In the genomic region with DNA sequence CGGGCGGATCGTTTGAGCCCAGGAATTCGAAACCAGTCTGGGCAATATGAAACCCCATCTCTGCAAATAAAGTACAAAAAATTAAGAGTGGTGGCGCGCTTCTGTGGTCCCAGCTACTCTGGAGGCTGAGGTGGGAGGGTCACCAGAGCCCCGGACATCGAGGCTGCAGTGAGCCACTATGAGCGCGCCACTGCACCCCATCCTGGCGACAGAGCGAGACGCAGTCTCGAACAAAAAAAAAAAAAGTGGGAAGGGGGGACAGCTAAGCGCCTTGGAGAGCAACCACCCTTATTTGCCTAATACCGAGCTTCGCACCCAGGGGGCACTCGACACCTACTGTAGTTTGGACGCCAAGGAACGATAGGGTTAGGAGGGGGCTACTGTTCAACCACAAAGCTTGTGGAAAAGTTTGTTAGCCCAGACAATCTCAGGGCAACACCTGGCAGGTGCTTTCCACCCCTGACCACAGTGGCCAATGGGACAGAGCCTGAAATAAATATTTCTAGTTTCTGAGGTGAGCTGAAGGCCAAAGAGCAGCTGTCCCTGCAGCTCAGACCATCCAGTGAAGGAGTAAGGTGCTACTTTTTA, we compare ENCODE assay signal across 8 cellular contexts. TPM values are rescaled to one million over a fixed set of nuclear protein-coding genes. Genes with fewer than 3 reads are reported as not detected.
DNase-seq lines count a peak whose midpoint lies in the region; TF ChIP-seq lines count a peak whose summit lies in the region.

No MANE protein-coding gene starts in this region.

- peaks cover 14% of the 10 kb centered on the region; the same call in 1 of the 2 replicates for H3K4me1 ChIP-seq in GM23248 (ENCODE audit: insufficient read depth)
- H3K4me1 ChIP-seq in testis = peaks cover 12% of the 10 kb centered on the region

- H3K27ac ChIP-seq in GM23248 (peak overlapping the region; percentile 86), testis (peak overlapping the region; percentile 40 to 87)

- H3K4me3 ChIP-seq in GM23248 = peak overlapping the region; percentile 95
- H3K4me3 ChIP-seq in foreskin fibroblast (ENCODE audit: low read depth in 1 of 2, low read length in 2 of 2) = peak overlapping the region; percentile 81 to 92
- H3K4me3 ChIP-seq in testis = peak overlapping the region; percentile 60 to 66

- peaks cover 41% of the 10 kb centered on the region for H3K4me1 Mint-ChIP-seq in nephron progenitor cell

- H3K27ac Mint-ChIP-seq in nephron progenitor cell = peak overlapping the region; percentile 99

- no peaks in the 10 kb centered on the region for H3K27me3 ChIP-seq in GM23248 (replicated peaks; ENCODE audit: insufficient read depth)
- no peaks in the 10 kb centered on the region for H3K27me3 ChIP-seq in testis

- peak overlapping the region; percentile 93 for H3K9ac ChIP-seq in GM23248

- no peaks in the 10 kb centered on the region for H3K9me2 ChIP-seq in GM23248 (ENCODE audit: insufficient read depth)

- TF ChIP-seq POLR2A in testis (IDR thresholded peaks at IDR 0.05) = no peak

- H3K36me3 ChIP-seq in GM23248 (ENCODE audit: low read depth) (peaks cover 17% of the 10 kb centered on the region), testis (ENCODE audit: low read depth, missing control alignments) (no peaks in the 10 kb centered on the region)

- peaks cover 29% of the 10 kb centered on the region for H3K36me3 Mint-ChIP-seq in nephron progenitor cell (ENCODE audit: low read depth)

- DNase-seq in DMS153 (lab: John Stamatoyannopoulos, UW) = peak; percentile 56
- DNase-seq in GM23248 = peak; percentile 82
- peak; percentile 77 for DNase-seq in LoVo (ENCODE audit: low spot score)
- peak; percentile 65 for DNase-seq in RPMI7951 (ENCODE audit: low read depth)
- peak; percentile 41 for DNase-seq in activated gamma-delta T cell treated with anti-CD3 and anti-CD28 coated beads, Interleukin-2, amount 50 U/mL, for 16 hours (ENCODE audit: low read depth)
- DNase-seq in foreskin fibroblast = peak; percentile 52 to 82
- peak; percentile 81 for DNase-seq in nephron progenitor cell
- peak; percentile 84 for DNase-seq in testis

- H3K4me2 ChIP-seq in GM23248 (ENCODE audit: unreplicated experiment) = peak overlapping the region; percentile 97

- intact Hi-C loops in testis (cut with DNase I; ENCODE audit: low total_unique reads) = loop anchor here (10.0 kb wide), 1 partner anchor 96 kb away; the partner anchor contains the start of gene PLEKHH3

- H2AFZ ChIP-seq in GM23248 = peak overlapping the region; percentile 90

- no peaks in the 10 kb centered on the region for H3K9me3 Mint-ChIP-seq in nephron progenitor cell

- no peaks in the 10 kb centered on the region for H3K27me3 Mint-ChIP-seq in nephron progenitor cell (ENCODE audit: low read depth, poor library complexity)

- H3K9me3 ChIP-seq in GM23248 (ENCODE audit: low read depth) = no peaks in the 10 kb centered on the region
- no peaks in the 10 kb centered on the region for H3K9me3 ChIP-seq in testis

- TF ChIP-seq CTCF in foreskin fibroblast (IDR thresholded peaks at IDR 0.05; ENCODE audit: low read depth, low read length) = peak; percentile 74
- TF ChIP-seq CTCF in nephron progenitor cell (IDR thresholded peaks at IDR 0.05) = peak; percentile 68
- TF ChIP-seq CTCF in testis (IDR thresholded peaks at IDR 0.05) = peak; percentile 72 to 77 (median 73)

- no peaks in the 10 kb centered on the region for H4K20me1 ChIP-seq in GM23248 (ENCODE audit: insufficient read depth)

- peak overlapping the region; percentile 96 for H3K4me3 Mint-ChIP-seq in nephron progenitor cell

- in situ Hi-C loops in GM23248 (cut with MboI) = no loop called here

- peaks cover 43% of the 10 kb centered on the region for H3F3A ChIP-seq in GM23248 (ENCODE audit: insufficient read depth)

- WGBS in GM23248 (ENCODE audit: low coverage in 1 of 2, low lambda C conversion rate in 2 of 2, missing lambda C conversion rate in 2 of 2), 2 experiments = 1 to 2% methylated on average over 20 of the region's 20 CpGs
- WGBS in testis, 2 donors = 0 to 1% methylated on average over 20 of the region's 20 CpGs

- H3K79me2 ChIP-seq in GM23248 (ENCODE audit: insufficient read depth) = peaks cover 50% of the 10 kb centered on the region

RNA-seq across cellular contexts. Expression of gene PSMC3IP, which starts 0.8 kb away (rescaled TPM):
- 8.2 and 8.9 TPM in 2 replicates for total RNA-seq in GM23248 (2014; rRNA removed; shearing (Covaris generic))
- polyA plus RNA-seq in GM23248 (2016; fragmentation: Nextera tagmentation; extraction: Ambion mirVana) (11.1 and 12.0 TPM in 2 replicates), testis (ENCODE audit: insufficient read depth, low read depth, low replicate concordance) (45.3 TPM)
- total RNA-seq in RPMI7951 (2014; rRNA removed; shearing (Covaris generic)) = 18.7 and 25.0 TPM in 2 replicates
- total RNA-seq in testis = 10 to 100 TPM; 17.2 to 27.2 TPM

RNA-seq across cellular contexts. Expression of gene MLX, which starts 11.5 kb away (rescaled TPM):
- 29.3 and 30.8 TPM in 2 replicates for total RNA-seq in GM23248 (2014; rRNA removed; shearing (Covaris generic))
- polyA plus RNA-seq in GM23248 (2016; fragmentation: Nextera tagmentation; extraction: Ambion mirVana) = 37.0 and 39.3 TPM in 2 replicates
- total RNA-seq in RPMI7951 (2014; rRNA removed; shearing (Covaris generic)) = 28.1 and 29.7 TPM in 2 replicates
- total RNA-seq in testis = 10 to 100 TPM; 27.6 to 38.6 TPM
- 26.7 TPM for polyA plus RNA-seq in testis (ENCODE audit: insufficient read depth, low read depth, low replicate concordance)

RNA-seq across cellular contexts. Expression of gene COASY, which starts 16.4 kb away (rescaled TPM):
- total RNA-seq in GM23248 (2014; rRNA removed; shearing (Covaris generic)) = 19.2 and 22.7 TPM in 2 replicates
- polyA plus RNA-seq in GM23248 (2016; fragmentation: Nextera tagmentation; extraction: Ambion mirVana) (50.1 and 56.9 TPM in 2 replicates), testis (ENCODE audit: insufficient read depth, low read depth, low replicate concordance) (103 TPM)
- 13.8 and 17.8 TPM in 2 replicates for total RNA-seq in RPMI7951 (2014; rRNA removed; shearing (Covaris generic))
- total RNA-seq in testis = 10 to 100 TPM; 52.8 to 68.5 TPM

RNA-seq across cellular contexts. Expression of gene HSD17B1, which starts 25.7 kb away (rescaled TPM):
- 0.76 and 2.3 TPM in 2 replicates for total RNA-seq in GM23248 (2014; rRNA removed; shearing (Covaris generic))
- polyA plus RNA-seq in GM23248 (2016; fragmentation: Nextera tagmentation; extraction: Ambion mirVana) (2.6 and 3.0 TPM in 2 replicates), testis (ENCODE audit: insufficient read depth, low read depth, low replicate concordance) (7.1 TPM)
- 0.68 and 1.4 TPM in 2 replicates for total RNA-seq in RPMI7951 (2014; rRNA removed; shearing (Covaris generic))
- total RNA-seq in testis = 10 to 100 TPM; 13.8 to 14.4 TPM

RNA-seq across cellular contexts. Expression of gene RETREG3, which starts 30.8 kb away (rescaled TPM):
- 54.8 and 66.7 TPM in 2 replicates for total RNA-seq in GM23248 (2014; rRNA removed; shearing (Covaris generic))
- 36.3 and 38.0 TPM in 2 replicates for polyA plus RNA-seq in GM23248 (2016; fragmentation: Nextera tagmentation; extraction: Ambion mirVana)
- total RNA-seq in RPMI7951 (2014; rRNA removed; shearing (Covaris generic)) = 25.4 and 28.7 TPM in 2 replicates
- total RNA-seq in testis = 100 to 1,000 TPM; 140 to 154 TPM
- 62.3 TPM for polyA plus RNA-seq in testis (ENCODE audit: insufficient read depth, low read depth, low replicate concordance)

Comparison
In these comparisons a context has a peak if more than half of its experiments do, and no peak if none do; other contexts are left out.
1. Peak in every context shown above with its lines: DNase-seq, H3K4me3 ChIP-seq and H3K27ac ChIP-seq.